Comparison of ENCODE assay signal across 25 cellular contexts in the genomic region with DNA sequence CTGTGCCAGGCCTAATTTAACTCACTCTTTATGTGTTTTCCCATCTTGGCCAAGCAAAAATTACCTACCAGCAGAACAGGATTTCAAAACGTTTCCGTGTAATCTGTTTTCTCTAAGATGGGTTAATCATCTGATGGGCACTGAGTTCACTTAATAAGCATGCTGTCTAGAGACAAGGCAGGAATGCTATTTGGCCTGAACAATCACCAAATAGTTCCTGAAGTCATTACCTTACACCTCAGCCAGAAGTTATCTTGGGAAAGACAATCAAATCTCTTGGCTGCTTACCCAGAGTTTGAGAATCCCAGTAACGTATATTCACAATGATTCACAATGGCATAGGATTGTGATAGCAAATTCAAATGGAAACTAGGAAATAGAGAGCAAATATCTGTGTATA.
A peak's percentile ranks its signal among the peaks of the same experiment; 100 is the strongest.
DNase-seq lines count a peak whose midpoint lies in the region; ATAC-seq, FAIRE-seq and TF ChIP-seq lines count a peak whose summit lies in the region.
"Had no signal": no experiment of that assay in that cellular context is flagged by ENCODE, and none has a peak within 500 bp of the region (broad histone marks: within the 10 kb centered on the region; RNA-seq: fewer than 3 reads in every experiment).

No MANE protein-coding gene starts in this region.

- H3K36me3 Mint-ChIP-seq in activated T-cell treated with anti-CD3 and anti-CD28 coated beads, Interleukin-2, amount 50 U/mL, for 72 hours (ENCODE audit: insufficient read depth in 2 of 2): no peaks in the 10 kb centered on the region
- H3K36me3 Mint-ChIP-seq: CD4-positive, CD25-positive, alpha-beta regulatory T cell; IgD-negative memory B cell had no signal

- CTCF ChIA-PET in A549 (lab: Yijun Ruan, JAX): no interaction called here

- FAIRE-seq in A549 (lab: Jason Lieb, UNC) (no peak), bronchial epithelial cell (lab: Jason Lieb, UNC) (no peak), frontal cortex (lab: Jason Lieb, UNC) (no peak)
- FAIRE-seq: GM18507 had no signal

- in situ Hi-C loops in GM13976 (cut with MboI; ENCODE audit: low sequenced_read_pairs, unreplicated experiment): no loop called here

- H3K4me3 ChIP-seq in A549 (no peak overlapping the region), bronchial epithelial cell (ENCODE audit: low read depth, low read length) (no peak overlapping the region)
- H3K4me3 ChIP-seq: BLaER1, SJSA1 had no signal

- ATAC-seq in A549 (0 out of 6 replicates have a peak, but pooled peaks of 1 of the 2 experiments have one; percentile 34), HG03469 (IDR thresholded peaks at IDR 0.05; ENCODE audit: unreplicated experiment) (no peak)
- no peak for ATAC-seq in activated T-cell treated with anti-CD3 and anti-CD28 coated beads, Interleukin-2, amount 50 U/mL, for 72 hours (replicated peaks in 1 of 2)
- ATAC-seq: Panc1 had no signal

- DNase-seq in A549 (ENCODE audit: low read depth in 1 of 2, low spot score in 1 of 2): peak in 1 of 2 experiments; percentile 27
- peak; percentile 87 for DNase-seq in NCI-H226
- peak; percentile 77 for DNase-seq in bronchial epithelial cell (ENCODE audit: low read depth)
- peak; percentile 12 for DNase-seq in kidney glomerular epithelial cell (lab: John Stamatoyannopoulos, UW)
- no peak for DNase-seq in frontal cortex (ENCODE audit: low spot score in 2 of 2)
- no peak for DNase-seq in GM13976 (ENCODE audit: low spot score)
- DNase-seq in activated T-cell treated with anti-CD3 and anti-CD28 coated beads, Interleukin-2, amount 50 U/mL, for 72 hours: no peak
- DNase-seq: CD4-positive, CD25-positive, alpha-beta regulatory T cell; DMS153; DND-41; H7; MM.1S; NCI-H1417; NCI-H1694; NCI-H2029 treated with DMSO at 0.1 percent for 48 hours; NCI-H2227 treated with DMSO at 0.1 percent for 48 hours; NCI-H510A; NCI-H69 had no signal

- no peak for TF ChIP-seq CTCF in A549 (IDR thresholded peaks at IDR 0.05)
- TF ChIP-seq CTCF in bronchial epithelial cell (IDR thresholded peaks at IDR 0.05; ENCODE audit: insufficient read depth, low read length, severe bottlenecking): no peak
- TF ChIP-seq CTCF in GM13976 (IDR thresholded peaks at IDR 0.05; ENCODE audit: borderline replicate concordance, control extremely low read depth, extremely low read depth, insufficient read depth, missing control alignments): no peak

- H3K27ac Mint-ChIP-seq in activated T-cell treated with anti-CD3 and anti-CD28 coated beads, Interleukin-2, amount 50 U/mL, for 72 hours: no peak overlapping the region
- H3K27ac Mint-ChIP-seq: CD4-positive, CD25-positive, alpha-beta regulatory T cell; IgD-negative memory B cell had no signal

- no peak for TF ChIP-seq RAD21 in A549 (conservative IDR thresholded peaks at IDR 0.05 in 1 of 2, IDR thresholded peaks at IDR 0.05 in 1 of 2)

- H3K36me3 ChIP-seq in bronchial epithelial cell (ENCODE audit: control insufficient read depth, insufficient read depth, low read length): no peaks in the 10 kb centered on the region
- H3K36me3 ChIP-seq: BLaER1, SJSA1 had no signal

- H3K27ac ChIP-seq in A549: peak overlapping the region in 1 of 2 experiments; percentile 41; a peak in 1 of 6 replicates
- H3K27ac ChIP-seq: BLaER1, KMS-11, SJSA1 had no signal

- H3K9me3 Mint-ChIP-seq in activated T-cell treated with anti-CD3 and anti-CD28 coated beads, Interleukin-2, amount 50 U/mL, for 72 hours: peaks cover 4 to 8% of the 10 kb centered on the region in 2 donors

- no peaks in the 10 kb centered on the region for H3K4me1 Mint-ChIP-seq in activated T-cell treated with anti-CD3 and anti-CD28 coated beads, Interleukin-2, amount 50 U/mL, for 72 hours (ENCODE audit: low read depth)
- H3K4me1 Mint-ChIP-seq: IgD-negative memory B cell had no signal

- no peaks in the 10 kb centered on the region for H3K4me1 ChIP-seq in A549
- H3K4me1 ChIP-seq: BLaER1, SJSA1 had no signal

- no peaks in the 10 kb centered on the region for H3K9me3 ChIP-seq in A549
- H3K9me3 ChIP-seq: BLaER1, SJSA1 had no signal

- POLR2A ChIA-PET in A549 (lab: Yijun Ruan, JAX): no interaction called here

- H3K4me2 ChIP-seq in A549: peak overlapping the region; percentile 38; the same call in 1 of the 3 replicates
- H3K4me2 ChIP-seq: BLaER1, KMS-11 had no signal

- no peaks in the 10 kb centered on the region for H3K27me3 Mint-ChIP-seq in activated T-cell treated with anti-CD3 and anti-CD28 coated beads, Interleukin-2, amount 50 U/mL, for 72 hours (ENCODE audit: low read depth)
- H3K27me3 Mint-ChIP-seq: CD4-positive, CD25-positive, alpha-beta regulatory T cell; IgD-negative memory B cell had no signal

- H3K27me3 ChIP-seq in bronchial epithelial cell (ENCODE audit: control insufficient read depth, insufficient read depth, low read length): no peaks in the 10 kb centered on the region
- H3K27me3 ChIP-seq: BLaER1, SJSA1 had no signal

- no peak overlapping the region for H3K4me3 Mint-ChIP-seq in activated T-cell treated with anti-CD3 and anti-CD28 coated beads, Interleukin-2, amount 50 U/mL, for 72 hours
- H3K4me3 Mint-ChIP-seq: CD4-positive, CD25-positive, alpha-beta regulatory T cell; IgD-negative memory B cell had no signal

- no peak for TF ChIP-seq EP300 in A549 (IDR thresholded peaks at IDR 0.05)

- TF ChIP-seq POLR2A in A549 (IDR thresholded peaks at IDR 0.05; ENCODE audit: low read length): no peak

- WGBS in A549 (ENCODE audit: missing lambda C conversion rate): 25% methylated on average over 3 of the region's 3 CpGs

TF ChIP-seq in A549, 52 proteins besides CTCF, POLR2A, EP300 and RAD21:
- TF ChIP-seq, protein P1, sequence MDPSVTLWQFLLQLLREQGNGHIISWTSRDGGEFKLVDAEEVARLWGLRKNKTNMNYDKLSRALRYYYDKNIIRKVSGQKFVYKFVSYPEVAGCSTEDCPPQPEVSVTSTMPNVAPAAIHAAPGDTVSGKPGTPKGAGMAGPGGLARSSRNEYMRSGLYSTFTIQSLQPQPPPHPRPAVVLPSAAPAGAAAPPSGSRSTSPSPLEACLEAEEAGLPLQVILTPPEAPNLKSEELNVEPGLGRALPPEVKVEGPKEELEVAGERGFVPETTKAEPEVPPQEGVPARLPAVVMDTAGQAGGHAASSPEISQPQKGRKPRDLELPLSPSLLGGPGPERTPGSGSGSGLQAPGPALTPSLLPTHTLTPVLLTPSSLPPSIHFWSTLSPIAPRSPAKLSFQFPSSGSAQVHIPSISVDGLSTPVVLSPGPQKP (IDR thresholded peaks at IDR 0.05; ENCODE audit: low read depth, low read length): no peak
- TF ChIP-seq, protein P2, sequence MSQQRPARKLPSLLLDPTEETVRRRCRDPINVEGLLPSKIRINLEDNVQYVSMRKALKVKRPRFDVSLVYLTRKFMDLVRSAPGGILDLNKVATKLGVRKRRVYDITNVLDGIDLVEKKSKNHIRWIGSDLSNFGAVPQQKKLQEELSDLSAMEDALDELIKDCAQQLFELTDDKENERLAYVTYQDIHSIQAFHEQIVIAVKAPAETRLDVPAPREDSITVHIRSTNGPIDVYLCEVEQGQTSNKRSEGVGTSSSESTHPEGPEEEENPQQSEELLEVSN (IDR thresholded peaks at IDR 0.05; ENCODE audit: borderline replicate concordance, low read depth): no peak
- TF ChIP-seq RFX5 (IDR thresholded peaks at IDR 0.05) (no peak), GATA3 (IDR thresholded peaks at IDR 0.05; ENCODE audit: borderline replicate concordance) (no peak), CHD4 (IDR thresholded peaks at IDR 0.05; ENCODE audit: borderline replicate concordance) (no peak), HDAC2 (IDR thresholded peaks at IDR 0.05) (no peak), POLR2AphosphoS2 (conservative IDR thresholded peaks at IDR 0.05; ENCODE audit: low read length) (no peak), HOXA7 (CRISPR knock-in tag; IDR thresholded peaks at IDR 0.05) (no peak), TP53 (CRISPR knock-in tag; IDR thresholded peaks at IDR 0.05) (no peak), HOXB13 (CRISPR knock-in tag; IDR thresholded peaks at IDR 0.05; ENCODE audit: low read depth) (no peak), ZC3H11A (IDR thresholded peaks at IDR 0.05) (no peak), FOSB (CRISPR knock-in tag; IDR thresholded peaks at IDR 0.05) (no peak), RARB (CRISPR knock-in tag; IDR thresholded peaks at IDR 0.05) (no peak), FOSL2 (IDR thresholded peaks at IDR 0.05) (no peak), FOSL2 (CRISPR knock-in tag; IDR thresholded peaks at IDR 0.05) (no peak)
- TF ChIP-seq, protein P3, sequence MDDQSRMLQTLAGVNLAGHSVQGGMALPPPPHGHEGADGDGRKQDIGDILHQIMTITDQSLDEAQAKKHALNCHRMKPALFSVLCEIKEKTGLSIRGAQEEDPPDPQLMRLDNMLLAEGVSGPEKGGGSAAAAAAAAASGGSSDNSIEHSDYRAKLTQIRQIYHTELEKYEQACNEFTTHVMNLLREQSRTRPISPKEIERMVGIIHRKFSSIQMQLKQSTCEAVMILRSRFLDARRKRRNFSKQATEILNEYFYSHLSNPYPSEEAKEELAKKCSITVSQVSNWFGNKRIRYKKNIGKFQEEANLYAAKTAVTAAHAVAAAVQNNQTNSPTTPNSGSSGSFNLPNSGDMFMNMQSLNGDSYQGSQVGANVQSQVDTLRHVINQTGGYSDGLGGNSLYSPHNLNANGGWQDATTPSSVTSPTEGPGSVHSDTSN (IDR thresholded peaks at IDR 0.05): no peak
- TF ChIP-seq, protein P4, sequence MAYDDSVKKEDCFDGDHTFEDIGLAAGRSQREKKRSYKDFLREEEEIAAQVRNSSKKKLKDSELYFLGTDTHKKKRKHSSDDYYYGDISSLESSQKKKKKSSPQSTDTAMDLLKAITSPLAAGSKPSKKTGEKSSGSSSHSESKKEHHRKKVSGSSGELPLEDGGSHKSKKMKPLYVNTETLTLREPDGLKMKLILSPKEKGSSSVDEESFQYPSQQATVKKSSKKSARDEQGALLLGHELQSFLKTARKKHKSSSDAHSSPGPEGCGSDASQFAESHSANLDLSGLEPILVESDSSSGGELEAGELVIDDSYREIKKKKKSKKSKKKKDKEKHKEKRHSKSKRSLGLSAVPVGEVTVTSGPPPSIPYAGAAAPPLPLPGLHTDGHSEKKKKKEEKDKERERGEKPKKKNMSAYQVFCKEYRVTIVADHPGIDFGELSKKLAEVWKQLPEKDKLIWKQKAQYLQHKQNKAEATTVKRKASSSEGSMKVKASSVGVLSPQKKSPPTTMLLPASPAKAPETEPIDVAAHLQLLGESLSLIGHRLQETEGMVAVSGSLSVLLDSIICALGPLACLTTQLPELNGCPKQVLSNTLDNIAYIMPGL (CRISPR knock-in tag; IDR thresholded peaks at IDR 0.05; ENCODE audit: borderline replicate concordance): no peak
- TF ChIP-seq, protein P5, sequence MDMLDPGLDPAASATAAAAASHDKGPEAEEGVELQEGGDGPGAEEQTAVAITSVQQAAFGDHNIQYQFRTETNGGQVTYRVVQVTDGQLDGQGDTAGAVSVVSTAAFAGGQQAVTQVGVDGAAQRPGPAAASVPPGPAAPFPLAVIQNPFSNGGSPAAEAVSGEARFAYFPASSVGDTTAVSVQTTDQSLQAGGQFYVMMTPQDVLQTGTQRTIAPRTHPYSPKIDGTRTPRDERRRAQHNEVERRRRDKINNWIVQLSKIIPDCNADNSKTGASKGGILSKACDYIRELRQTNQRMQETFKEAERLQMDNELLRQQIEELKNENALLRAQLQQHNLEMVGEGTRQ (IDR thresholded peaks at IDR 0.05): no peak

Comparison
In these comparisons a context has a peak if more than half of its experiments do, and no peak if none do; other contexts are left out.
1. DNase-seq: peak in NCI-H226 (single experiment), bronchial epithelial cell (single experiment) and kidney glomerular epithelial cell (single experiment); none in frontal cortex (0 of 2), GM13976 (single experiment) and activated T-cell treated with anti-CD3 and anti-CD28 coated beads, Interleukin-2, amount 50 U/mL, for 72 hours (0 of 2).